16 cellular contexts compared by ENCODE assay signal in the genomic region with DNA sequence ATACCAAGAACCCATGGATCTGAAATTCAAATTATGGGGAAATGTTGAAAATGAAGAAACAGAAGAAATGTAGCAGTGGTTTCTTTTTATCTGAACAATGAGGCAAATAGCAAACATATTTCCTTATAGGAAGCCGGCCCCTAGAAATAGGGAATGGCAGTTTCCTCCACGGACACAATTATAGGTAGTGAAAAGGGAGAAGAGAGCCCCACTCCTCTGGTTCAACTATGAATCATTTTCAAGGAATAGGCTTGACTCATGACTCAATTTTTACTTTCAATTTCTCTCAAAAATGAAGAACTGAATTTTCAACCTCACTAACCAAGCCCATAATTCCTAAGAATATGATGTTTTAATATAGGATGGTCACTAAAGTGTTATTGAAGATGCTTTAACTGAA.
DNase-seq lines count a peak whose midpoint lies in the region; ATAC-seq, FAIRE-seq and TF ChIP-seq lines count a peak whose summit lies in the region.
"Had no signal": no experiment of that assay in that cellular context is flagged by ENCODE, and none has a peak within 500 bp of the region (broad histone marks: within the 10 kb centered on the region; RNA-seq: fewer than 3 reads in every experiment).

No MANE protein-coding gene starts in this region.

- DNase-seq in H54 (ENCODE audit: insufficient read length, low spot score): no peak
- peak; percentile 29 for DNase-seq in bronchial epithelial cell (ENCODE audit: low read depth)
- peak; percentile 49 for DNase-seq in pulmonary artery endothelial cell (ENCODE audit: low read depth, low spot score)
- DNase-seq in stimulated activated CD4-positive, alpha-beta T cell treated with anti-CD3 and anti-CD28 coated beads, Interleukin-4, amount 100 ng/mL, for 24 hours: no peak
- DNase-seq in D721Med (ENCODE audit: insufficient read length, low spot score): no peak
- DNase-seq: Caco-2; CD8-positive, alpha-beta memory T cell; DMS53; HCEC 1CT; HFFc6 had no signal

- peak overlapping the region; percentile 29; the same call in 1 of the 2 replicates for H3K4me2 ChIP-seq in OCI-LY3 (ENCODE audit: low read length)
- H3K4me2 ChIP-seq: A549 had no signal

- peak; percentile 11 for FAIRE-seq in H54 (lab: Jason Lieb, UNC)
- no peak for FAIRE-seq in bronchial epithelial cell (lab: Jason Lieb, UNC)
- no peak for FAIRE-seq in D721Med (lab: Jason Lieb, UNC)
- FAIRE-seq: A549, GM12878, H1 had no signal

- no peak overlapping the region for H3K27ac ChIP-seq in OCI-LY3 (ENCODE audit: low read length)
- H3K27ac ChIP-seq: A549 had no signal

- peaks cover 15% of the 10 kb centered on the region for H3K27me3 ChIP-seq in OCI-LY3 (ENCODE audit: low read depth, low read length)
- H3K27me3 ChIP-seq in bronchial epithelial cell (ENCODE audit: control insufficient read depth, insufficient read depth, low read length): no peaks in the 10 kb centered on the region

- H2AFZ ChIP-seq in OCI-LY3 (ENCODE audit: low read depth, low read length): no peak overlapping the region

- no peak overlapping the region for H3K4me3 ChIP-seq in OCI-LY3 (ENCODE audit: low read length)
- no peak overlapping the region for H3K4me3 ChIP-seq in bronchial epithelial cell (ENCODE audit: low read depth, low read length)
- H3K4me3 ChIP-seq: A549, GM12878 had no signal

- H3K9ac ChIP-seq in OCI-LY3 (ENCODE audit: low read length): no peak overlapping the region

- TF ChIP-seq POLR2A in H54 (IDR thresholded peaks at IDR 0.05; ENCODE audit: low read depth, low read length): no peak

- peaks cover 14% of the 10 kb centered on the region for H3K4me1 ChIP-seq in OCI-LY3 (ENCODE audit: low read length)
- H3K4me1 ChIP-seq: A549, Caco-2 had no signal

- H3K9me3 ChIP-seq in OCI-LY3 (ENCODE audit: insufficient read depth, low read length): no peaks in the 10 kb centered on the region
- H3K9me3 ChIP-seq: A549, Caco-2 had no signal

- H3K79me2 ChIP-seq in OCI-LY3 (ENCODE audit: low read length): no peaks in the 10 kb centered on the region

- H4K20me1 ChIP-seq in OCI-LY3 (ENCODE audit: insufficient read depth, low read length): no peaks in the 10 kb centered on the region

- no peaks in the 10 kb centered on the region for H3K36me3 ChIP-seq in OCI-LY3 (replicated peaks; ENCODE audit: low read depth, low read length)
- H3K36me3 ChIP-seq in bronchial epithelial cell (ENCODE audit: control insufficient read depth, insufficient read depth, low read length): no peaks in the 10 kb centered on the region

- ATAC-seq in GM21717 (IDR thresholded peaks at IDR 0.05; ENCODE audit: unreplicated experiment) (no peak), HG03025 (IDR thresholded peaks at IDR 0.05; ENCODE audit: low FRiP score, unreplicated experiment) (no peak)
- ATAC-seq: A549, GM12878 had no signal

- TF ChIP-seq CTCF in OCI-LY3 (IDR thresholded peaks at IDR 0.05; ENCODE audit: low read depth, low read length) (no peak), bronchial epithelial cell (IDR thresholded peaks at IDR 0.05; ENCODE audit: insufficient read depth, low read length, severe bottlenecking) (no peak), D721Med (IDR thresholded peaks at IDR 0.05; ENCODE audit: insufficient read depth, missing control alignments) (no peak)

Comparison
In these comparisons a context has a peak if more than half of its experiments do, and no peak if none do; other contexts are left out.
1. DNase-seq: peak in bronchial epithelial cell (single experiment) and pulmonary artery endothelial cell (single experiment); none in H54 (single experiment), stimulated activated CD4-positive, alpha-beta T cell treated with anti-CD3 and anti-CD28 coated beads, Interleukin-4, amount 100 ng/mL, for 24 hours (single experiment) and D721Med (single experiment).